29 cellular contexts compared by ENCODE assay signal in the genomic region with DNA sequence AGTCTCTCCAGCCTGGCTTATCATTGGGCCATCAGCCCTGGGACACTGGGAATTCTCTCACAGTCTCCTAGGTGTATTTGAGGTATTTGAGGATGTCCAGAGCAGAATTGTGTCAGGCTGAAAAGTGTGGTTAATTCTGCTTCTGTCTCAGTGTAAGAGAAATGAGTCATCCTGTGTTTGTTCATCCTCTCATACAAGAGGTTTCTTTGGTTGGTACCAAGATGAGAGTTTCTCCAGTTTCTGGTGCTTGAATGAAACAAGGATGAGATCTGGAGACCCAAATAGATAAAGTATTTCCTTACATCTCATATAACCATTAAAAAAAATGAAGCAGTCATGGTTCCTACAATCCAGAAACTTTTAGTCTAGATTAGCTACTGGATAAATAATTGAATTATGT. TPM values are rescaled to one million over a fixed set of nuclear protein-coding genes. Genes with fewer than 3 reads are reported as not detected.
DNase-seq lines count a peak whose midpoint lies in the region; ATAC-seq and TF ChIP-seq lines count a peak whose summit lies in the region.
"Had no signal": no experiment of that assay in that cellular context is flagged by ENCODE, and none has a peak within 500 bp of the region (broad histone marks: within the 10 kb centered on the region; RNA-seq: fewer than 3 reads in every experiment).

No MANE protein-coding gene starts in this region.

- H3K9me3 ChIP-seq in CD4-positive, alpha-beta T cell (ENCODE audit: control insufficient read depth, low read length), result no peaks in the 10 kb centered on the region
- peaks cover 0 to 6% (median 0%) of the 10 kb centered on the region in 4 donors for H3K9me3 ChIP-seq in tibial nerve
- peaks cover 0 to 43% (median 0%) of the 10 kb centered on the region in 12 donors for H3K9me3 ChIP-seq in heart left ventricle
- H3K9me3 ChIP-seq: colonic mucosa had no signal

- DNase-seq in CD4-positive, alpha-beta T cell, result no peak
- DNase-seq in EH (ENCODE audit: low read depth), result peak; percentile 1
- no peak for DNase-seq in WTC11 (ENCODE audit: low spot score)
- DNase-seq in islet precursor cell, result peak; percentile 55
- no peak for DNase-seq in tibial nerve (ENCODE audit: low spot score in 2 of 2)
- DNase-seq in heart left ventricle, result no peak
- DNase-seq in nucleus accumbens (lab: John Stamatoyannopoulos, UW), result no peak
- DNase-seq: activated CD4-positive, alpha-beta memory T cell treated with anti-CD3 and anti-CD28 coated beads, Interleukin-2, amount 10 ng/mL, durations not matched to agents 7 days and 5 days; activated CD4-positive, CD25-positive, alpha-beta regulatory T cell treated with anti-CD3 and anti-CD28 coated beads, Interleukin-2, amount 50 U/mL, for 72 hours; anterior cingulate cortex; colonic mucosa; effector CD4-positive, alpha-beta T cell; immature natural killer cell; left lung; mesendoderm; NCI-H1436; NCI-H2081; NCI-H2227 treated with DMSO at 0.1 percent for 48 hours; NCI-H526; NK-92 treated with Interleukin-12 subunit alpha and Interleukin-12 subunit beta, amount 100 ng/mL, for 24 hours; posterior cingulate gyrus; right cardiac atrium; stimulated activated CD4-positive, alpha-beta T cell treated with anti-CD3 and anti-CD28 coated beads, Interleukin-12 subunit alpha, Interleukin-12 subunit beta, amount 100 ng/mL, for 4 hours; stimulated activated CD4-positive, alpha-beta T cell treated with anti-CD3 and anti-CD28 coated beads, Interleukin-2, amount 100 ng/mL, for 48 hours; T-helper 17 cell had no signal

- TF ChIP-seq POLR2A in tibial nerve (IDR thresholded peaks at IDR 0.05) (no peak), heart left ventricle (IDR thresholded peaks at IDR 0.05) (no peak)

- H3K4me3 ChIP-seq in tibial nerve (no peak overlapping the region), heart left ventricle (no peak overlapping the region)
- H3K4me3 ChIP-seq: cardiac muscle cell, colonic mucosa, left lung had no signal

- H3K27me3 ChIP-seq in CD4-positive, alpha-beta T cell (ENCODE audit: control insufficient read depth, insufficient read depth, low read length), result no peaks in the 10 kb centered on the region
- H3K27me3 ChIP-seq in tibial nerve (no peaks in the 10 kb centered on the region), heart left ventricle (no peaks in the 10 kb centered on the region)
- H3K27me3 ChIP-seq: cardiac muscle cell, colonic mucosa, left lung had no signal

- no peaks in the 10 kb centered on the region for H3K9me3 Mint-ChIP-seq in CD4-positive, alpha-beta T cell
- no peaks in the 10 kb centered on the region for H3K9me3 Mint-ChIP-seq in WTC11

- TF ChIP-seq EP300 in tibial nerve (IDR thresholded peaks at IDR 0.05), result no peak

- H3K27ac ChIP-seq in CD4-positive, alpha-beta T cell (ENCODE audit: low read depth, low read length), result no peak overlapping the region
- no peak overlapping the region for H3K27ac ChIP-seq in tibial nerve
- H3K27ac ChIP-seq in heart left ventricle, result no peak overlapping the region
- H3K27ac ChIP-seq: cardiac muscle cell, colonic mucosa, left lung had no signal

- H3K36me3 ChIP-seq in tibial nerve (peaks cover 0 to 30% (median 0%) of the 10 kb centered on the region in 3 donors), heart left ventricle (peaks cover 0 to 16% (median 6%) of the 10 kb centered on the region in 9 donors)
- H3K36me3 ChIP-seq: colonic mucosa had no signal

- TF ChIP-seq CTCF in CD4-positive, alpha-beta T cell (IDR thresholded peaks at IDR 0.05), result no peak
- no peak for TF ChIP-seq CTCF in WTC11 (IDR thresholded peaks at IDR 0.05)
- no peak for TF ChIP-seq CTCF in tibial nerve (IDR thresholded peaks at IDR 0.05)
- TF ChIP-seq CTCF in heart left ventricle (IDR thresholded peaks at IDR 0.05), result no peak

- H3K4me1 Mint-ChIP-seq in CD4-positive, alpha-beta T cell (ENCODE audit: low read depth), result peaks cover 47% of the 10 kb centered on the region
- H3K4me1 Mint-ChIP-seq in WTC11, result peaks cover 23% of the 10 kb centered on the region
- H3K4me1 Mint-ChIP-seq: CD14-positive monocyte had no signal

- H3K4me1 ChIP-seq in tibial nerve (peaks cover 0 to 14% (median under 1%) of the 10 kb centered on the region in 4 donors), heart left ventricle (peaks cover 0 to 54% (median 23%) of the 10 kb centered on the region in 12 donors)
- H3K4me1 ChIP-seq: colonic mucosa had no signal

- intact Hi-C loops in CD4-positive, alpha-beta T cell (cut with DNase I, micrococcal nuclease), result no loop called here
- intact Hi-C loops in heart left ventricle (cut with DNase I), result no loop called here

- ATAC-seq in CD4-positive, alpha-beta T cell (ENCODE audit: poor library complexity), result no peak
- ATAC-seq in WTC11, result no peak
- no peak for ATAC-seq in heart left ventricle
- ATAC-seq: left lung, right cardiac atrium, T-helper 17 cell had no signal

- H3K27ac Mint-ChIP-seq in CD4-positive, alpha-beta T cell, result peak overlapping the region; percentile 59
- H3K27ac Mint-ChIP-seq in WTC11, result peak overlapping the region; percentile 32; the same call in 1 of the 2 replicates
- H3K27ac Mint-ChIP-seq: activated CD4-positive, alpha-beta memory T cell treated with anti-CD3 and anti-CD28 coated beads, Interleukin-2, amount 10 ng/mL, durations not matched to agents 7 days and 5 days; activated naive CD8-positive, alpha-beta T cell; CD14-positive monocyte; T-helper 17 cell; type B pancreatic cell had no signal

- CTCF ChIA-PET in CD4-positive, alpha-beta T cell (lab: Charles Lee), result no interaction called here
- CTCF ChIA-PET in WTC11 (lab: Charles Lee), result no interaction called here

- POLR2A ChIA-PET in CD4-positive, alpha-beta T cell (lab: Charles Lee), result interaction anchor here (1.1 kb wide), 1 partner anchor 28 kb away, joined by 3 read pairs; a partner anchor contains a TSS
- POLR2A ChIA-PET in WTC11 (lab: Charles Lee), result no interaction called here

- no peak overlapping the region for H3K4me3 Mint-ChIP-seq in CD4-positive, alpha-beta T cell
- no peak overlapping the region for H3K4me3 Mint-ChIP-seq in WTC11
- H3K4me3 Mint-ChIP-seq: activated CD4-positive, alpha-beta memory T cell treated with anti-CD3 and anti-CD28 coated beads, Interleukin-2, amount 10 ng/mL, durations not matched to agents 7 days and 5 days; activated naive CD8-positive, alpha-beta T cell; CD14-positive monocyte; immature natural killer cell; T-helper 17 cell; type B pancreatic cell had no signal

- peaks cover 51% of the 10 kb centered on the region for H3K36me3 Mint-ChIP-seq in CD4-positive, alpha-beta T cell (ENCODE audit: low read depth)
- peaks cover 32% of the 10 kb centered on the region for H3K36me3 Mint-ChIP-seq in WTC11

- no peaks in the 10 kb centered on the region for H3K27me3 Mint-ChIP-seq in CD4-positive, alpha-beta T cell
- H3K27me3 Mint-ChIP-seq in WTC11 (ENCODE audit: low read depth), result no peaks in the 10 kb centered on the region
- H3K27me3 Mint-ChIP-seq: activated CD4-positive, alpha-beta memory T cell treated with anti-CD3 and anti-CD28 coated beads, Interleukin-2, amount 10 ng/mL, durations not matched to agents 7 days and 5 days; activated naive CD8-positive, alpha-beta T cell; T-helper 17 cell; type B pancreatic cell had no signal

TF ChIP-seq in WTC11, 78 proteins besides CTCF, POLR2A, EP300 and RAD21:
- TF ChIP-seq NR1H2 (CRISPR knock-in tag; IDR thresholded peaks at IDR 0.05) (no peak), TEAD1 (CRISPR knock-in tag; IDR thresholded peaks at IDR 0.05) (no peak), CBFB (CRISPR knock-in tag; IDR thresholded peaks at IDR 0.05; ENCODE audit: low read depth) (no peak), OVOL2 (CRISPR knock-in tag; IDR thresholded peaks at IDR 0.05; ENCODE audit: borderline replicate concordance) (no peak)
- TF ChIP-seq, protein P1, sequence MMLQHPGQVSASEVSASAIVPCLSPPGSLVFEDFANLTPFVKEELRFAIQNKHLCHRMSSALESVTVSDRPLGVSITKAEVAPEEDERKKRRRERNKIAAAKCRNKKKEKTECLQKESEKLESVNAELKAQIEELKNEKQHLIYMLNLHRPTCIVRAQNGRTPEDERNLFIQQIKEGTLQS (CRISPR knock-in tag; conservative IDR thresholded peaks at IDR 0.05), result no peak
- TF ChIP-seq, protein P2, sequence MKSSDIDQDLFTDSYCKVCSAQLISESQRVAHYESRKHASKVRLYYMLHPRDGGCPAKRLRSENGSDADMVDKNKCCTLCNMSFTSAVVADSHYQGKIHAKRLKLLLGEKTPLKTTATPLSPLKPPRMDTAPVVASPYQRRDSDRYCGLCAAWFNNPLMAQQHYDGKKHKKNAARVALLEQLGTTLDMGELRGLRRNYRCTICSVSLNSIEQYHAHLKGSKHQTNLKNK (CRISPR knock-in tag; IDR thresholded peaks at IDR 0.05), result no peak
TF ChIP-seq in WTC11: peak in this region for 0.

RNA-seq across cellular contexts. Expression of a gene that starts 7.7 kb away (rescaled TPM):
- 1 to 10 TPM; 4.9 to 5.2 TPM for total RNA-seq in CD4-positive, alpha-beta T cell
- 31.9 to 43.6 TPM (median 37.0 TPM) in 3 replicates for total RNA-seq in WTC11 (2021)
- 10 to 100 TPM in 3 of 4 donors, 1 to 10 TPM in 1; 9.0 to 19.0 (median 10.7) TPM for total RNA-seq in tibial nerve
- total RNA-seq in heart left ventricle, result 10 to 100 TPM in 2 of 9 donors, 1 to 10 TPM in 7; 5.6 to 16.6 (median 8.1) TPM
- 1 to 10 TPM; 3.8 to 5.5 TPM for polyA plus RNA-seq in heart left ventricle

RNA-seq across cellular contexts. Expression of a gene that starts 27.4 kb away (rescaled TPM):
- total RNA-seq in CD4-positive, alpha-beta T cell, result 1 to 10 TPM; 4.4 to 5.4 TPM
- total RNA-seq in WTC11 (2021) (37.8 to 47.4 TPM (median 41.7 TPM) in 3 replicates), tibial nerve (1 to 10 TPM; 1.5 to 5.4 (median 4.0) TPM), heart left ventricle (1 to 10 TPM; 1.0 to 4.6 (median 2.3) TPM)
- 1 to 10 TPM; 1.1 to 3.7 TPM for polyA plus RNA-seq in heart left ventricle

RNA-seq across cellular contexts. Expression of a gene that starts 51.8 kb away (rescaled TPM):
- total RNA-seq in CD4-positive, alpha-beta T cell, result 10 to 100 TPM; 48.0 to 50.7 TPM
- 15.7 to 20.8 TPM (median 17.9 TPM) in 3 replicates for total RNA-seq in WTC11 (2021)
- total RNA-seq in tibial nerve, result 10 to 100 TPM; 29.4 to 50.0 (median 43.2) TPM
- total RNA-seq in heart left ventricle, result 10 to 100 TPM in 8 of 9 donors, 1 to 10 TPM in 1; 9.0 to 20.2 (median 11.6) TPM
- polyA plus RNA-seq in heart left ventricle, result 1 to 10 TPM; 5.0 to 6.5 TPM

Comparison
In these comparisons a context has a peak if more than half of its experiments do, and no peak if none do; other contexts are left out.
1. DNase-seq: peak in EH (single experiment) and islet precursor cell (single experiment); none in CD4-positive, alpha-beta T cell (0 of 10), WTC11 (single experiment), tibial nerve (0 of 2), heart left ventricle (0 of 5) and nucleus accumbens (0 of 56).